Comparison of ENCODE assay signal across 8 cellular contexts in genomic region chr20:46362931-46363872, GRCh38. TPM values are rescaled to one million over a fixed set of nuclear protein-coding genes. Genes with fewer than 3 reads are reported as not detected.
DNase-seq lines count a peak whose midpoint lies in the region; ATAC-seq and TF ChIP-seq lines count a peak whose summit lies in the region.

No MANE protein-coding gene starts in this region.

- no peaks in the 10 kb centered on the region for H3K9me3 Mint-ChIP-seq in activated naive CD4-positive, alpha-beta T cell treated with anti-CD3 and anti-CD28 coated beads, Interleukin-2, amount 50 U/mL, for 72 hours
- no peaks in the 10 kb centered on the region for H3K9me3 Mint-ChIP-seq in type B pancreatic cell

- H3K4me1 ChIP-seq in liver (ENCODE audit: control insufficient read depth in 4 of 4, insufficient read depth in 4 of 4, low read length in 3 of 4), result peaks cover 0 to 34% (median 26%) of the 10 kb centered on the region in 4 donors

- no peaks in the 10 kb centered on the region for H3K27me3 ChIP-seq in liver (ENCODE audit: control insufficient read depth in 4 of 4, insufficient read depth in 4 of 4, low read length in 3 of 4)

- ATAC-seq in GM18517 (IDR thresholded peaks at IDR 0.05; ENCODE audit: unreplicated experiment), result peak; percentile 8
- ATAC-seq in HG03108 (IDR thresholded peaks at IDR 0.05; ENCODE audit: unreplicated experiment), result peak; percentile 6
- ATAC-seq in activated naive CD4-positive, alpha-beta T cell treated with anti-CD3 and anti-CD28 coated beads, Interleukin-2, amount 50 U/mL, for 72 hours, result peak in 1 of 2 donors; percentile 37
- ATAC-seq in GM21367 (IDR thresholded peaks at IDR 0.05; ENCODE audit: unreplicated experiment), result no peak

- H3K4me1 Mint-ChIP-seq in type B pancreatic cell (ENCODE audit: unreplicated experiment), result peaks cover 31% of the 10 kb centered on the region

- H3K4me3 ChIP-seq in liver (ENCODE audit: low read depth in 1 of 3, low read length in 3 of 3), result peak overlapping the region; percentile 87 to 88 (median 87)

- no peak for TF ChIP-seq CTCF in liver (IDR thresholded peaks at IDR 0.05; ENCODE audit: low read depth, low read length, missing input control)
- no peak for TF ChIP-seq CTCF in type B pancreatic cell (conservative IDR thresholded peaks at IDR 0.05)

- peaks cover 1 to 29% (median 10%) of the 10 kb centered on the region in 4 donors for H3K36me3 ChIP-seq in liver (ENCODE audit: control insufficient read depth in 4 of 4, insufficient read depth in 3 of 4, low read depth in 1 of 4, low read length in 3 of 4)

- peak overlapping the region; percentile 99 for H3K27ac ChIP-seq in liver (ENCODE audit: low read depth in 1 of 2, low read length in 2 of 2)

- TF ChIP-seq RAD21 in liver (IDR thresholded peaks at IDR 0.05), result no peak

- H3K9me3 ChIP-seq in liver (ENCODE audit: control insufficient read depth in 4 of 4, low read length in 3 of 4), result no peaks in the 10 kb centered on the region

- peak overlapping the region; percentile 94 for H3K4me3 Mint-ChIP-seq in type B pancreatic cell

- no peak for DNase-seq in activated naive CD4-positive, alpha-beta T cell treated with anti-CD3 and anti-CD28 coated beads, Interleukin-2, amount 50 U/mL, for 72 hours (ENCODE audit: low spot score in 2 of 2)
- no peak for DNase-seq in type B pancreatic cell (ENCODE audit: extremely low spot score, unreplicated experiment)
- DNase-seq in Ammon's horn (ENCODE audit: low spot score), result no peak
- DNase-seq in stimulated activated naive CD4-positive, alpha-beta T cell (lab: John Stamatoyannopoulos, UW), result no peak

- 63% methylated on average over 14 of the region's 14 CpGs for WGBS in liver

- peaks cover 9 to 11% of the 10 kb centered on the region in 2 donors for H3K36me3 Mint-ChIP-seq in activated naive CD4-positive, alpha-beta T cell treated with anti-CD3 and anti-CD28 coated beads, Interleukin-2, amount 50 U/mL, for 72 hours
- H3K36me3 Mint-ChIP-seq in type B pancreatic cell, result peaks cover 22% of the 10 kb centered on the region

- peak overlapping the region; percentile 84 to 87 for H3K9ac ChIP-seq in liver (ENCODE audit: low read depth in 1 of 2, low read length in 2 of 2)

- no peaks in the 10 kb centered on the region for H3K27me3 Mint-ChIP-seq in type B pancreatic cell

- peak overlapping the region; percentile 92 to 98 for H3K27ac Mint-ChIP-seq in activated naive CD4-positive, alpha-beta T cell treated with anti-CD3 and anti-CD28 coated beads, Interleukin-2, amount 50 U/mL, for 72 hours
- H3K27ac Mint-ChIP-seq in type B pancreatic cell, result peak overlapping the region; percentile 99

TF ChIP-seq in liver, 16 proteins besides CTCF, POLR2A, EP300 and RAD21:
- TF ChIP-seq NR2F2 (IDR thresholded peaks at IDR 0.05) (no peak), HNF4G (IDR thresholded peaks at IDR 0.05) (no peak), REST (IDR thresholded peaks at IDR 0.05) (no peak), SP1 (IDR thresholded peaks at IDR 0.05) (no peak), FOXA2 (IDR thresholded peaks at IDR 0.05) (no peak), ATF3 (IDR thresholded peaks at IDR 0.05) (no peak), EGR1 (IDR thresholded peaks at IDR 0.05; ENCODE audit: low read depth in 2 of 2) (no peak), TAF1 (conservative IDR thresholded peaks at IDR 0.05) (no peak)
- TF ChIP-seq, protein P1, sequence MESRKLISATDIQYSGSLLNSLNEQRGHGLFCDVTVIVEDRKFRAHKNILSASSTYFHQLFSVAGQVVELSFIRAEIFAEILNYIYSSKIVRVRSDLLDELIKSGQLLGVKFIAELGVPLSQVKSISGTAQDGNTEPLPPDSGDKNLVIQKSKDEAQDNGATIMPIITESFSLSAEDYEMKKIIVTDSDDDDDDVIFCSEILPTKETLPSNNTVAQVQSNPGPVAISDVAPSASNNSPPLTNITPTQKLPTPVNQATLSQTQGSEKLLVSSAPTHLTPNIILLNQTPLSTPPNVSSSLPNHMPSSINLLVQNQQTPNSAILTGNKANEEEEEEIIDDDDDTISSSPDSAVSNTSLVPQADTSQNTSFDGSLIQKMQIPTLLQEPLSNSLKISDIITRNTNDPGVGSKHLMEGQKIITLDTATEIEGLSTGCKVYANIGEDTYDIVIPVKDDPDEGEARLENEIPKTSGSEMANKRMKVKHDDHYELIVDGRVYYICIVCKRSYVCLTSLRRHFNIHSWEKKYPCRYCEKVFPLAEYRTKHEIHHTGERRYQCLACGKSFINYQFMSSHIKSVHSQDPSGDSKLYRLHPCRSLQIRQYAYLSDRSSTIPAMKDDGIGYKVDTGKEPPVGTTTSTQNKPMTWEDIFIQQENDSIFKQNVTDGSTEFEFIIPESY (IDR thresholded peaks at IDR 0.05), result no peak

RNA-seq across cellular contexts. Expression of gene ELMO2, which starts 43.2 kb away (rescaled TPM):
- 10 to 100 TPM; 50.8 to 57.0 TPM for total RNA-seq in activated naive CD4-positive, alpha-beta T cell treated with anti-CD3 and anti-CD28 coated beads, Interleukin-2, amount 50 U/mL, for 72 hours
- total RNA-seq in liver, result 10 to 100 TPM; 15.2 to 16.0 TPM
- 10 to 100 TPM in 1 of 2 donors, 1 to 10 TPM in 1; 7.9 to 12.6 TPM for polyA plus RNA-seq in liver
- total RNA-seq in type B pancreatic cell (ENCODE audit: low replicate concordance), result 35.1 and 49.1 TPM in 2 replicates

RNA-seq across cellular contexts. Expression of gene CDH22, which starts 54.9 kb away (rescaled TPM):
- total RNA-seq in activated naive CD4-positive, alpha-beta T cell treated with anti-CD3 and anti-CD28 coated beads, Interleukin-2, amount 50 U/mL, for 72 hours, result under 1 TPM in 1 of 2 donors, not detected in 1; 0.07 TPM
- total RNA-seq in liver (not detected), type B pancreatic cell (ENCODE audit: low replicate concordance) (1.3 and 1.8 TPM in 2 replicates)
- polyA plus RNA-seq in liver, result under 1 TPM in 1 of 2 donors, not detected in 1; 0.02 TPM
